9 cellular contexts compared by ENCODE assay signal in the genomic region with DNA sequence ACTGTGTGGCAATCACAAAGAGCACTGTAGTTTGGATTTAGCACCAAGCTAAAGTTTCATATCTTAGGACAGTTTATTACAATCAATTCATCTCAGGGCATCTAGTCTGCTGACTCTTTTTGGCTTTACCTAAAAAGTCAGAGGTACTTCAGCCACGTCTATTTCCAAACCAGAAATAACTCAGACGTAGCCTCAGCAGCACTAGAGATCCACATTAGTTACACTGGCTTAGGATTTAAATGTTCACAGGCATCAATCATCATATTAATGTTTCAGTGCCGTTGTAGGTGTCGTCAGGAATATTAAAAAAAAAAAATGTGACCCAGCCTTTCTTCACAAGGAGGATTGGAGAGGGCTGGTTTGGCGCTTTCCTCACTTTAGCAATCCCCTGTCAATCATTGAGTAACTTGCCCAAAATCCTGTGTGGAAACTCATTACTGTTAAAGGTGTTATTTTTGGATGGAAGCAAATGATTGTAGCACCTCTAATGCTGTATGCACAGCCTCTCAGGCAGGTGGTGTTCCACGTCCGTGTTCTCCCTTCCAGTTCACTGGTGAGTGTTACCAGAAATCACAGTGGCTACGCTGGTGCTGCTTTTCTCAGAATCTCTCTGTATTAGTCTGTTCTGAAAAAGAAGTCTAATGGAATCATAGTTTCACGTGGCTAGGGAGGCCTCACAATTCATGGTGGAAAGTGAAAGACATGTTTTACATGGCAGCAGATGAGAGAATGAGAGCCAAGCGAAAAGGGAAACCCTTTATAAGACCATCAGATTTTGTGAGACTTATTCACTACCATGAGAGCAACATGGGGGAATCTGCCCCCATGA.
DNase-seq lines count a peak whose midpoint lies in the region; ATAC-seq lines count a peak whose summit lies in the region.
"Had no signal": no experiment of that assay in that cellular context is flagged by ENCODE, and none has a peak within 500 bp of the region (broad histone marks: within the 10 kb centered on the region; RNA-seq: fewer than 3 reads in every experiment).

No MANE protein-coding gene starts in this region.

- DNase-seq in activated effector memory CD4-positive, alpha-beta T cell treated with anti-CD3 and anti-CD28 coated beads, Interleukin-2, amount 50 U/mL, for 16 hours, result peak; percentile 66
- DNase-seq in activated effector memory CD4-positive, alpha-beta T cell treated with Interleukin-2 at 50 U/mL for 16 hours, result no peak
- DNase-seq in activated CD8-positive, alpha-beta memory T cell treated with anti-CD3 and anti-CD28 coated beads, Interleukin-2, amount 50 U/mL, for 48 hours, result peak; percentile 71
- DNase-seq in stimulated activated CD8-positive, alpha-beta memory T cell treated with anti-CD3 and anti-CD28 coated beads, Interleukin-7, amount 100 ng/mL, for 48 hours (ENCODE audit: extremely low read depth in 1 of 2, low read depth in 1 of 2), result peak; percentile 26 to 66
- DNase-seq in glomerular visceral epithelial cell (ENCODE audit: extremely low spot score) (no peak), nucleus accumbens (lab: John Stamatoyannopoulos, UW) (no peak), NCI-H1092 (lab: John Stamatoyannopoulos, UW) (no peak)
- DNase-seq: gastrocnemius medialis had no signal

- ATAC-seq in HG02884 (IDR thresholded peaks at IDR 0.05; ENCODE audit: unreplicated experiment), result peak; percentile 81

Comparison
In these comparisons a context has a peak if more than half of its experiments do, and no peak if none do; other contexts are left out.
1. DNase-seq: peak in activated effector memory CD4-positive, alpha-beta T cell treated with anti-CD3 and anti-CD28 coated beads, Interleukin-2, amount 50 U/mL, for 16 hours (single experiment), activated CD8-positive, alpha-beta memory T cell treated with anti-CD3 and anti-CD28 coated beads, Interleukin-2, amount 50 U/mL, for 48 hours (single experiment) and stimulated activated CD8-positive, alpha-beta memory T cell treated with anti-CD3 and anti-CD28 coated beads, Interleukin-7, amount 100 ng/mL, for 48 hours (2 of 2); none in activated effector memory CD4-positive, alpha-beta T cell treated with Interleukin-2 at 50 U/mL for 16 hours (single experiment), glomerular visceral epithelial cell (single experiment), nucleus accumbens (0 of 56) and NCI-H1092 (single experiment).